ENCODE assay signal across 8 cellular contexts in the genomic region with DNA sequence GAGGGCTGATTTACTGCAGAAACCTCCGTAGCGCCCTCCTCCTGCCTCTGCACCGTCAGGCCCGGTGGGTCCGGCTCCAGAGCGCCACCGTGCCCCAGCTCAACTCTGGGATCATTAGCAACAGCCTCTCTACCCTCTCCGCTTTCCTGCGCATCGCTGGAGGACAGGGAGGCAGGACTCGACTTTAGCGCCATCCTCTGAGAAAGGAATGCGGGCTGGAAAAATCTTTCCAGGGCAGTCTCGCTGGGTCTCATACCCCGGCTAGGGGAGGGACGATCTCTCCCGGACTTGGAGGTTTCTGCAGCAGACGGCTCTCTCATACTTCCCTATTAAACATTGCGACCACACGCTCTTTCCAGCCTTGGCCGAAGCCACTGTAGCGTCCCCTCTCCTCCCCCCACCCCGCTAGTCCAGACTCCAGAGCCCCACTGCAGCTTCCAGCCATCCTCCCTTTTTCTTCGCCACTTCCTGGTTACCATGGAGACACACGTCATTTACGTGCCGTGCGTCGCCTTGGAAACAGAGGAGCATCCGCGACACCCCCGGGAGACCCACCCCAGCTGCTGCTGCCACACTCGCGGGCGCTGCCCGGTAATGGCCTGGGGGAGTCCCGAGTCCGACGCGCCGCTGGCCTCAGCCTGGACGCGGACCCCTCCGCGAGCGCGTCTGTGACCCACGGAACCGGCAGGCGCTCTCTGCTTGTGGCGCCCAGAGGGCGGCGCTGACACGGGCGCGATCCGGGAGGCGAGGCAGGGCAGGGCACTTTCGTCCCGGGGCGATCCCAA. TPM values are rescaled to one million over a fixed set of nuclear protein-coding genes. Genes with fewer than 3 reads are reported as not detected.
DNase-seq lines count a peak whose midpoint lies in the region; ATAC-seq and TF ChIP-seq lines count a peak whose summit lies in the region.

A gene (plus strand): TSS at position 554 of the 785 bp plus-strand sequence. CDS start 479 bp downstream, outside the sequence.

- H3K4me1 ChIP-seq in H9 (ENCODE audit: insufficient read depth, low read length) = no peaks in the 10 kb centered on the region
- H3K4me1 ChIP-seq in ascending aorta = peaks cover 4 to 8% of the 10 kb centered on the region in 2 donors
- H3K4me1 ChIP-seq in aorta (ENCODE audit: control insufficient read depth in 1 of 2, insufficient read depth in 2 of 2, low read length in 2 of 2) = no peaks in the 10 kb centered on the region

- no peak within 1 kb of the TSS for H4K91ac ChIP-seq in H9 (ENCODE audit: insufficient read length, low read depth, low read length)

- no peaks in the 10 kb centered on the region for H3K79me1 ChIP-seq in H9 (ENCODE audit: insufficient read depth, low read depth, low read length, poor library complexity, severe bottlenecking)

- H3K18ac ChIP-seq in H9 (ENCODE audit: insufficient read length, low read depth, low read length) = no peak within 1 kb of the TSS

- H3K4me3 Mint-ChIP-seq in H9 = peak within 1 kb of the TSS; percentile 79 to 87

- H3T11ph ChIP-seq in H9 (ENCODE audit: low read length) = no peak within 1 kb of the TSS

- H3K9me3 Mint-ChIP-seq in H9 = no peaks in the 10 kb centered on the region; a peak in 2 of 5 replicates

- H3K27ac ChIP-seq in H9 (ENCODE audit: insufficient read length, low read depth, low read length) (no peak within 1 kb of the TSS), ascending aorta (peak within 1 kb of the TSS; percentile 55 to 70), aorta (ENCODE audit: low read depth in 1 of 2, low read length in 2 of 2) (peak within 1 kb of the TSS in 1 of 2 donors; percentile 22)

- no peak within 1 kb of the TSS for H4K8ac ChIP-seq in H9 (replicated peaks; ENCODE audit: insufficient read length, low read depth, low read length)

- H3K14ac ChIP-seq in H9 (ENCODE audit: insufficient read depth, low read length) = no peak within 1 kb of the TSS

- no peak within 1 kb of the TSS for H3K56ac ChIP-seq in H9 (ENCODE audit: insufficient read length, low read depth, low read length)

- H3K9ac ChIP-seq in H9 (ENCODE audit: extremely low read depth, insufficient read length, low read length) = no peak within 1 kb of the TSS

- H3K36me3 Mint-ChIP-seq in H9 (ENCODE audit: insufficient read depth in 1 of 3, low read depth in 3 of 3) = no peaks in the 10 kb centered on the region

- peak; percentile 86 for ATAC-seq in aorta (ENCODE audit: low FRiP score)

- peaks cover 21% of the 10 kb centered on the region for H3K23me2 ChIP-seq in H9 (ENCODE audit: insufficient read length, low read depth, low read length, poor library complexity, severe bottlenecking)

- H3K23ac ChIP-seq in H9 (ENCODE audit: insufficient read length, low read depth, low read length) = no peak within 1 kb of the TSS

- H2BK15ac ChIP-seq in H9 (ENCODE audit: low read depth, low read length) = no peak within 1 kb of the TSS

- peak within 1 kb of the TSS; percentile 74 to 89 for H3K4me3 ChIP-seq in ascending aorta
- peak within 1 kb of the TSS; percentile 47 to 70 for H3K4me3 ChIP-seq in aorta (ENCODE audit: low read length in 2 of 2)

- H4K5ac ChIP-seq in H9 (ENCODE audit: insufficient read length, low read depth, low read length) = no peak within 1 kb of the TSS

- no peaks in the 10 kb centered on the region for H3K79me2 ChIP-seq in H9 (ENCODE audit: insufficient read depth, low read length)

- H2BK5ac ChIP-seq in H9 (ENCODE audit: insufficient read length, low read length) = no peak within 1 kb of the TSS

- H4K20me1 ChIP-seq in H9 (ENCODE audit: control insufficient read depth, insufficient read depth, insufficient read length) = no peaks in the 10 kb centered on the region

- no peaks in the 10 kb centered on the region for H3K36me3 ChIP-seq in ascending aorta
- no peaks in the 10 kb centered on the region for H3K36me3 ChIP-seq in aorta (ENCODE audit: control insufficient read depth in 1 of 2, insufficient read depth in 2 of 2, low read length in 1 of 2)

- H2AK5ac ChIP-seq in H9 (ENCODE audit: insufficient read length, low read length) = no peak within 1 kb of the TSS

- intact Hi-C loops in ascending aorta (cut with DNase I) = loop anchor here (1.0 to 10.0 kb wide), 4 partner anchors 15 to 808 kb away; a partner anchor contains a TSS
- intact Hi-C loops in aorta (cut with DNase I) = no loop called here

- H3K9me3 ChIP-seq in H9 (ENCODE audit: control insufficient read depth, low read depth, low read length) = no peaks in the 10 kb centered on the region
- no peaks in the 10 kb centered on the region for H3K9me3 ChIP-seq in ascending aorta
- H3K9me3 ChIP-seq in aorta (ENCODE audit: control insufficient read depth, low read length) = no peaks in the 10 kb centered on the region

- TF ChIP-seq CTCF in H9 (conservative IDR thresholded peaks at IDR 0.05) = peak; percentile 51; the same call in 2 of the 3 replicates
- peak; percentile 41 to 58 (median 47) for TF ChIP-seq CTCF in ascending aorta (IDR thresholded peaks at IDR 0.05)

- peak; percentile 85 for DNase-seq in ELR (ENCODE audit: low read depth)
- peak; percentile 86 for DNase-seq in H9
- DNase-seq in NAMALWA (ENCODE audit: low spot score) = peak; percentile 85
- peak; percentile 35 to 86 (median 65) for DNase-seq in T-helper 2 cell
- DNase-seq in ascending aorta (ENCODE audit: low spot score in 2 of 2) = peak in 1 of 2 donors; percentile 87
- peak; percentile 76 for DNase-seq in hepatic stellate cell (ENCODE audit: low spot score)
- peak; percentile 88 for DNase-seq in putamen (ENCODE audit: low spot score)
- peak; percentile 82 to 87 for DNase-seq in aorta

- peaks cover 98% of the 10 kb centered on the region for H3K27me3 Mint-ChIP-seq in H9 (ENCODE audit: low read depth)

- no peak within 1 kb of the TSS for H2BK12ac ChIP-seq in H9 (ENCODE audit: insufficient read length, low read depth, low read length)

- H3K27me3 ChIP-seq in H9 (ENCODE audit: insufficient read depth, low read length) (peaks cover 15% of the 10 kb centered on the region; the same call in 1 of the 2 replicates), ascending aorta (no peaks in the 10 kb centered on the region), aorta (ENCODE audit: control insufficient read depth in 1 of 2, insufficient read depth in 2 of 2, low read length in 1 of 2) (no peaks in the 10 kb centered on the region)

- peaks cover 29 to 35% of the 10 kb centered on the region in 2 experiments for H3K4me1 Mint-ChIP-seq in H9

- peak within 1 kb of the TSS; percentile 8 to 82 (median 63); a peak in 2 of 7 replicates for H3K27ac Mint-ChIP-seq in H9

- H3K4ac ChIP-seq in H9 (ENCODE audit: low read depth, low read length) = no peak within 1 kb of the TSS

- no peak within 1 kb of the TSS for H2BK20ac ChIP-seq in H9 (ENCODE audit: low read depth, low read length, poor library complexity, severe bottlenecking)

- peak within 1 kb of the TSS; percentile 54 for H3K4me2 ChIP-seq in H9 (ENCODE audit: insufficient read depth, insufficient read length, low read length)

- H2AFZ ChIP-seq in H9 (ENCODE audit: low read length) = no peak within 1 kb of the TSS

- H2BK120ac ChIP-seq in H9 (ENCODE audit: low read depth, low read length, poor library complexity, severe bottlenecking) = no peak within 1 kb of the TSS

- WGBS in H9 (ENCODE audit: extremely low coverage, insufficient read length, low lambda C conversion rate) = no CpG with 5 or more reads among the region's 61 CpGs
- WGBS in aorta, 2 donors = 0% methylated on average over 47 to 61 of the region's 61 CpGs

RNA-seq across cellular contexts. Expression of the gene that starts here (rescaled TPM):
- total RNA-seq in H9 (2021) (0.11 and 0.13 TPM in 2 replicates), ascending aorta (1.6 TPM), aorta (1 to 10 TPM; 1.1 to 2.2 TPM)
- 1 to 10 TPM in 1 of 2 donors, under 1 TPM in 1; 0.63 to 2.8 TPM for polyA plus RNA-seq in aorta

Comparison
In these comparisons a context has a peak if more than half of its experiments do, and no peak if none do; other contexts are left out.
1. Peak in DNase-seq and H3K4me2 ChIP-seq in H9; RNA of the gene not detected or under 1 TPM.